ENCODE assay signal across 8 cellular contexts in genomic region chr3:9915252-9916141, GRCh38. TPM values are rescaled to one million over a fixed set of nuclear protein-coding genes. Genes with fewer than 3 reads are reported as not detected.
DNase-seq lines count a peak whose midpoint lies in the region; ATAC-seq and TF ChIP-seq lines count a peak whose summit lies in the region.

No MANE protein-coding gene starts in this region.

- dilution Hi-C loops in IMR-90 (cut with HindIII; ENCODE audit: low sequenced_read_pairs, unreplicated experiment) = no loop called here

- H2AK5ac ChIP-seq in IMR-90 (ENCODE audit: low read depth, low read length) = peak overlapping the region; percentile 66; the same call in 1 of the 2 replicates

- peak overlapping the region; percentile 77 for H3K4me3 Mint-ChIP-seq in activated CD4-positive, alpha-beta T cell treated with anti-CD3 and anti-CD28 coated beads, Interleukin-2, amount 10 ng/mL, durations not matched to agents 24 days and 14 days

- peak; percentile 62 for ATAC-seq in IMR-90 (ENCODE audit: low read depth)

- H3K4me1 ChIP-seq in IMR-90 (ENCODE audit: control insufficient read depth, insufficient read depth, low read length) = peaks cover 32% of the 10 kb centered on the region
- peaks cover 12% of the 10 kb centered on the region for H3K4me1 ChIP-seq in thymus (ENCODE audit: control insufficient read depth, insufficient read depth, low read length)

- H3K14ac ChIP-seq in IMR-90 (replicated peaks; ENCODE audit: low read depth, low read length) = peak overlapping the region; percentile 95

- WGBS in IMR-90 (ENCODE audit: extremely low coverage in 2 of 2, insufficient read length in 1 of 2), 2 experiments = 1% methylated on average over 66 of the region's 99 CpGs; no CpG with 5 or more reads in 1 of the 2 experiments
- 1% methylated on average over 98 of the region's 99 CpGs for WGBS in thymus

- peak overlapping the region; percentile 96 for H3K4ac ChIP-seq in IMR-90 (ENCODE audit: low read depth, low read length)

- H3K23ac ChIP-seq in IMR-90 (ENCODE audit: low read depth, low read length) = peak overlapping the region; percentile 96

- peak overlapping the region; percentile 56 for H4K91ac ChIP-seq in IMR-90 (ENCODE audit: insufficient read depth, low read depth, low read length)

- intact Hi-C loops in IMR-90 (cut with micrococcal nuclease) = loop anchor here (2.0 to 5.0 kb wide), 2 partner anchors 67 to 198 kb away; no protein-coding TSS in a partner anchor
- intact Hi-C loops in activated CD4-positive, alpha-beta T cell treated with anti-CD3 and anti-CD28 coated beads, Interleukin-2, amount 10 ng/mL, durations not matched to agents 24 days and 14 days (cut with micrococcal nuclease) = loop anchor here (1.0 to 2.0 kb wide), 3 partner anchors 13 to 25 kb away; partner anchors contain the start of genes CRELD1, IL17RE and JAGN1

- H3K4me3 ChIP-seq in IMR-90 (ENCODE audit: insufficient read depth, low read depth, low read length) (peak overlapping the region; percentile 46), epithelial cell of proximal tubule (ENCODE audit: low read depth, low read length) (peak overlapping the region; percentile 64), thymus (ENCODE audit: low read length) (peak overlapping the region; percentile 59)

- peak; percentile 60 for TF ChIP-seq RAD21 in IMR-90 (IDR thresholded peaks at IDR 0.05; ENCODE audit: low read length)

- H2AK9ac ChIP-seq in IMR-90 (replicated peaks; ENCODE audit: low read depth, low read length, poor library complexity) = peak overlapping the region; percentile 93

- peak overlapping the region; percentile 71 for H3K27ac Mint-ChIP-seq in activated CD4-positive, alpha-beta T cell treated with anti-CD3 and anti-CD28 coated beads, Interleukin-2, amount 10 ng/mL, durations not matched to agents 24 days and 14 days

- CTCF ChIA-PET in IMR-90 (lab: Yijun Ruan, JAX) = interaction anchor here (1.0 kb wide), 2 partner anchors 18 to 200 kb away, joined by 3 read pairs; partner anchors contain the start of gene CRELD1

- no TSS peak for BruUV-seq in IMR-90 (replicated peaks; lab: Mats Ljungman, UMichigan)

- DNase-seq in NCI-H345 (lab: John Stamatoyannopoulos, UW) (peak; percentile 15), NCI-H345 treated with DMSO at 0.1 percent for 48 hours (lab: John Stamatoyannopoulos, UW; ENCODE audit: unreplicated experiment) (no peak), IMR-90 (peak; percentile 52), epithelial cell of proximal tubule (ENCODE audit: low read depth) (no peak), midbrain (lab: John Stamatoyannopoulos, UW) (peak; percentile 61), NCI-H2081 treated with DMSO at 0.1 percent for 48 hours (lab: John Stamatoyannopoulos, UW) (no peak)
- peak; percentile 80 for DNase-seq in activated CD4-positive, alpha-beta T cell treated with anti-CD3 and anti-CD28 coated beads, Interleukin-2, amount 10 ng/mL, durations not matched to agents 24 days and 14 days

- H3K9me3 Mint-ChIP-seq in activated CD4-positive, alpha-beta T cell treated with anti-CD3 and anti-CD28 coated beads, Interleukin-2, amount 10 ng/mL, durations not matched to agents 24 days and 14 days = no peaks in the 10 kb centered on the region

- H3K36me3 ChIP-seq in IMR-90 (ENCODE audit: control insufficient read depth, insufficient read depth, low read length) = peaks cover 2% of the 10 kb centered on the region; the same call in 1 of the 2 replicates
- H3K36me3 ChIP-seq in thymus (ENCODE audit: control insufficient read depth, insufficient read depth) = no peaks in the 10 kb centered on the region

- H3K4me1 Mint-ChIP-seq in activated CD4-positive, alpha-beta T cell treated with anti-CD3 and anti-CD28 coated beads, Interleukin-2, amount 10 ng/mL, durations not matched to agents 24 days and 14 days = peaks cover 14% of the 10 kb centered on the region

- peak overlapping the region; percentile 93 for H2BK120ac ChIP-seq in IMR-90 (ENCODE audit: low read depth, low read length)

- peak overlapping the region; percentile 84 for H2BK5ac ChIP-seq in IMR-90 (ENCODE audit: low read depth, low read length, poor library complexity, severe bottlenecking)

- H3K9me1 ChIP-seq in IMR-90 (ENCODE audit: insufficient read depth, low read length) = peaks cover 11% of the 10 kb centered on the region

- peaks cover 7 to 38% of the 10 kb centered on the region in 2 experiments; a peak in 3 of 4 replicates for H3K79me1 ChIP-seq in IMR-90 (ENCODE audit: low read depth in 1 of 2, low read length in 2 of 2)

- no peak for TF ChIP-seq POLR2A in IMR-90 (IDR thresholded peaks at IDR 0.05; ENCODE audit: low read depth, low read length)

- TF ChIP-seq CTCF in IMR-90 (conservative IDR thresholded peaks at IDR 0.05; ENCODE audit: low read depth, low read length) (peak; percentile 53), epithelial cell of proximal tubule (conservative IDR thresholded peaks at IDR 0.05; ENCODE audit: low read depth, low read length) (peak; percentile 43)

- H3K4me2 ChIP-seq in IMR-90 (ENCODE audit: low read depth, low read length) = peak overlapping the region; percentile 90

- in situ Hi-C loops in IMR-90 (cut with MboI; ENCODE audit: low sequenced_read_pairs) = no loop called here

- H4K8ac ChIP-seq in IMR-90 (ENCODE audit: low read depth in 2 of 2, low read length in 2 of 2) = peak overlapping the region; percentile 73 to 98

- peak overlapping the region; percentile 94 for H4K5ac ChIP-seq in IMR-90 (ENCODE audit: low read depth, low read length)

- peak overlapping the region; percentile 70; the same call in 2 of the 3 replicates for H2BK15ac ChIP-seq in IMR-90 (ENCODE audit: low read depth, low read length)

- peaks cover 2% of the 10 kb centered on the region for H3K36me3 Mint-ChIP-seq in activated CD4-positive, alpha-beta T cell treated with anti-CD3 and anti-CD28 coated beads, Interleukin-2, amount 10 ng/mL, durations not matched to agents 24 days and 14 days (ENCODE audit: low read depth)

- peaks cover 2% of the 10 kb centered on the region for H3K27me3 Mint-ChIP-seq in activated CD4-positive, alpha-beta T cell treated with anti-CD3 and anti-CD28 coated beads, Interleukin-2, amount 10 ng/mL, durations not matched to agents 24 days and 14 days

- H2BK20ac ChIP-seq in IMR-90 (ENCODE audit: low read depth, low read length) = peak overlapping the region; percentile 60; the same call in 1 of the 2 replicates

- H4K20me1 ChIP-seq in IMR-90 (ENCODE audit: insufficient read depth, low read length) = no peaks in the 10 kb centered on the region

- H3K9ac ChIP-seq in IMR-90 (ENCODE audit: low read depth, low read length) = peak overlapping the region; percentile 79

- peak overlapping the region; percentile 82 for H3K18ac ChIP-seq in IMR-90 (ENCODE audit: low read depth, low read length)

- H3K27me3 ChIP-seq in IMR-90 (ENCODE audit: control insufficient read depth, insufficient read depth, low read length) (no peaks in the 10 kb centered on the region), thymus (ENCODE audit: control insufficient read depth, insufficient read depth) (no peaks in the 10 kb centered on the region)

- peak overlapping the region; percentile 99 for H2AFZ ChIP-seq in IMR-90 (replicated peaks; ENCODE audit: low read length, poor library complexity)

- H3K9me3 ChIP-seq in IMR-90 (ENCODE audit: control insufficient read depth, insufficient read depth, low read length) (no peaks in the 10 kb centered on the region), thymus (ENCODE audit: control insufficient read depth) (no peaks in the 10 kb centered on the region)

- POLR2A ChIA-PET in IMR-90 (lab: Charles Lee; ENCODE audit: unreplicated experiment) = interaction anchor here (0.5 to 0.6 kb wide), 2 partner anchors 17 to 25 kb away, joined by 3 to 10 read pairs; partner anchors contain the start of gene JAGN1

- peak overlapping the region; percentile 89 for H3K27ac ChIP-seq in IMR-90 (ENCODE audit: insufficient read depth, low read length)
- H3K27ac ChIP-seq in thymus (ENCODE audit: low read depth) = no peak overlapping the region

- H3K56ac ChIP-seq in IMR-90 (ENCODE audit: extremely low read depth, insufficient read depth, low read length) = peak overlapping the region; percentile 32; the same call in 1 of the 2 replicates

RNA-seq across cellular contexts. Expression of gene IL17RC, which starts 1.4 kb away (rescaled TPM):
- 18.9 and 20.8 TPM in 2 replicates for total RNA-seq in IMR-90 (2012; rRNA removed)
- 28.3 and 29.9 TPM in 2 replicates for polyA plus RNA-seq in IMR-90 (2012; rRNA removed)
- 30.0 and 33.9 TPM in 2 replicates for polyA plus RNA-seq in IMR-90 (2012; cell fraction: cytosol; rRNA removed)
- 64.3 and 129 TPM in 2 replicates for polyA plus RNA-seq in IMR-90 (2012; cell fraction: nucleus; rRNA removed; ENCODE audit: low replicate concordance)
- total RNA-seq in activated CD4-positive, alpha-beta T cell treated with anti-CD3 and anti-CD28 coated beads, Interleukin-2, amount 10 ng/mL, durations not matched to agents 24 days and 14 days = 0.28 and 0.42 TPM in 2 replicates
- total RNA-seq in epithelial cell of proximal tubule = 33.2 and 35.3 TPM in 2 replicates
- polyA plus RNA-seq in thymus = 17.5 TPM

RNA-seq across cellular contexts. Expression of gene IL17RE, which starts 12.8 kb away (rescaled TPM):
- 0.90 and 1.1 TPM in 2 replicates for total RNA-seq in IMR-90 (2012; rRNA removed)
- 7.2 and 8.6 TPM in 2 replicates for polyA plus RNA-seq in IMR-90 (2012; rRNA removed)
- polyA plus RNA-seq in IMR-90 (2012; cell fraction: cytosol; rRNA removed) = 2.9 and 4.4 TPM in 2 replicates
- 14.6 and 32.4 TPM in 2 replicates for polyA plus RNA-seq in IMR-90 (2012; cell fraction: nucleus; rRNA removed; ENCODE audit: low replicate concordance)
- 1.1 TPM in 2 replicates for total RNA-seq in activated CD4-positive, alpha-beta T cell treated with anti-CD3 and anti-CD28 coated beads, Interleukin-2, amount 10 ng/mL, durations not matched to agents 24 days and 14 days
- 4.1 and 4.8 TPM in 2 replicates for total RNA-seq in epithelial cell of proximal tubule
- polyA plus RNA-seq in thymus = 3.6 TPM

RNA-seq across cellular contexts. Expression of gene CRELD1, which starts 18.1 kb away (rescaled TPM):
- total RNA-seq in IMR-90 (2012; rRNA removed) (8.6 and 9.4 TPM in 2 replicates), epithelial cell of proximal tubule (20.5 and 36.6 TPM in 2 replicates)
- polyA plus RNA-seq in IMR-90 (2012; rRNA removed) (25.2 and 25.7 TPM in 2 replicates), thymus (36.4 TPM)
- polyA plus RNA-seq in IMR-90 (2012; cell fraction: cytosol; rRNA removed) = 23.1 and 33.9 TPM in 2 replicates
- polyA plus RNA-seq in IMR-90 (2012; cell fraction: nucleus; rRNA removed; ENCODE audit: low replicate concordance) = 45.2 and 54.3 TPM in 2 replicates
- total RNA-seq in activated CD4-positive, alpha-beta T cell treated with anti-CD3 and anti-CD28 coated beads, Interleukin-2, amount 10 ng/mL, durations not matched to agents 24 days and 14 days = 22.7 and 23.4 TPM in 2 replicates

RNA-seq across cellular contexts. Expression of gene JAGN1, which starts 25.1 kb away (rescaled TPM):
- total RNA-seq in IMR-90 (2012; rRNA removed) (39.3 and 40.5 TPM in 2 replicates), epithelial cell of proximal tubule (27.8 and 39.1 TPM in 2 replicates)
- polyA plus RNA-seq in IMR-90 (2012; rRNA removed) (30.3 and 32.7 TPM in 2 replicates), thymus (37.5 TPM)
- 17.6 and 44.6 TPM in 2 replicates for polyA plus RNA-seq in IMR-90 (2012; cell fraction: cytosol; rRNA removed)
- 8.8 and 13.0 TPM in 2 replicates for polyA plus RNA-seq in IMR-90 (2012; cell fraction: nucleus; rRNA removed; ENCODE audit: low replicate concordance)
- total RNA-seq in activated CD4-positive, alpha-beta T cell treated with anti-CD3 and anti-CD28 coated beads, Interleukin-2, amount 10 ng/mL, durations not matched to agents 24 days and 14 days = 39.5 and 41.0 TPM in 2 replicates

RNA-seq across cellular contexts. Expression of gene CIDEC, which starts 35.4 kb away (rescaled TPM):
- total RNA-seq in IMR-90 (2012; rRNA removed) (not detected in 2 replicates), epithelial cell of proximal tubule (not detected in 2 replicates)
- polyA plus RNA-seq in IMR-90 (2012; rRNA removed) (0.09 TPM in 1 of 2 replicates, not detected in the other), thymus (0.91 TPM)
- polyA plus RNA-seq in IMR-90 (2012; cell fraction: cytosol; rRNA removed) = 0.07 and 0.11 TPM in 2 replicates
- polyA plus RNA-seq in IMR-90 (2012; cell fraction: nucleus; rRNA removed; ENCODE audit: low replicate concordance) = not detected in 2 replicates
- not detected in 2 replicates for total RNA-seq in activated CD4-positive, alpha-beta T cell treated with anti-CD3 and anti-CD28 coated beads, Interleukin-2, amount 10 ng/mL, durations not matched to agents 24 days and 14 days

Comparison
In these comparisons a context has a peak if more than half of its experiments do, and no peak if none do; other contexts are left out.
1. DNase-seq: peak in NCI-H345 (single experiment), IMR-90 (single experiment), activated CD4-positive, alpha-beta T cell treated with anti-CD3 and anti-CD28 coated beads, Interleukin-2, amount 10 ng/mL, durations not matched to agents 24 days and 14 days (single experiment) and midbrain (single experiment); none in NCI-H345 treated with DMSO at 0.1 percent for 48 hours (single experiment), epithelial cell of proximal tubule (single experiment) and NCI-H2081 treated with DMSO at 0.1 percent for 48 hours (single experiment).
2. RNA of gene IL17RC, which starts 1.4 kb away (total RNA-seq): 33.2 to 35.3 TPM in epithelial cell of proximal tubule and 18.9 to 20.8 TPM in IMR-90; 0.28 to 0.42 TPM in activated CD4-positive, alpha-beta T cell treated with anti-CD3 and anti-CD28 coated beads, Interleukin-2, amount 10 ng/mL, durations not matched to agents 24 days and 14 days; every median in the first group is over 10 times any median in the second.
3. Peak in every context shown above with its lines, with median percentiles within 50 percentile points of each other: H3K4me3 ChIP-seq.